Comparison of ENCODE assay signal across 40 cellular contexts in the genomic region with DNA sequence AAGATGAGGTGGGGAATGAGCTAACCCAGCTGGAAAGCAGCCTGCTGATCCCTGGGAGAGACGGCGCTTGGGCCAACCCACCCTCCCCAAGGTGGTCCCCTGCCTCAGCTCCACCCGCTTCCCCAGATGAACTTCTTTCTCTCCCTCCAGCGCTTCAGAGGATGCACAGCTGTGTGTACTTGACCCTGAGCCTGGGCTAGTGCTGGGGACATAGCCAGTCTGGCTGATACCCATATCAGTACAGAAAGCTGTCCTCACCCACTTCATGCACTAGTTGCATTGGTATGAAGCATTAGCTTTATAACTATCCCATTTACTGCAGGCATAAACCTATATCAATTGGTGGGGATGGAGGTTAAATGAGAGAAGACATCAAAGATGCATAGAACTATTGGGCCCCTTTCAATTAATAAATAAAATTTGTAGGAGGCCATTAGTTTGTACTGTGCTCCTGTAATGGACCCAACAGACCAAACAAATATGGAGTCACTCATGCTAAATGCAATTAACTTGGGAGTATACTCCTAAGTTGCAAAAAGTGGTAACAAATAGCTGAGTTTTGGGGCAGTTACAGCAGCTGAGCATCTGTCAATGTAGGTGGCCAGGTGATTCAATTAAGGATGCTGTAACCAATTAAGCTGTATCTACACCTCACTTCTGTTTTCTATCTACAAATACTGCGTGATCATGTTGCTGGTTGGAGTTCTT. TPM values are rescaled to one million over a fixed set of nuclear protein-coding genes. Genes with fewer than 3 reads are reported as not detected.
"Had no signal": no experiment of that assay in that cellular context is flagged by ENCODE, and none has a peak within 500 bp of the region (broad histone marks: within the 10 kb centered on the region; RNA-seq: fewer than 3 reads in every experiment).

No MANE protein-coding gene starts in this region.

- H3K4me3 ChIP-seq: esophagus squamous epithelium, gastroesophageal sphincter had no signal

- H3K27ac ChIP-seq: brain microvascular endothelial cell, epithelial cell of prostate, esophagus squamous epithelium, gastroesophageal sphincter, WERI-Rb-1 had no signal

- H3K9me3 Mint-ChIP-seq: activated B cell treated with CpG ODN at 0.5 μM for 24 hours; activated CD8-positive, alpha-beta T cell treated with anti-CD3 and anti-CD28 coated beads for 36 hours; activated T-cell treated with anti-CD3 and anti-CD28 coated beads, Interleukin-2, amount 50 U/mL, for 4 hours; activated T-helper 17 cell treated with anti-CD3 and anti-CD28 coated beads, Interleukin-2, amount 50 U/mL, for 72 hours; effector memory CD8-positive, alpha-beta T cell; T-helper 2 cell treated with Interferon-gamma antibody and Interleukin-4, amounts not matched to agents 5 μg/mL and 100 μg/mL, for 36 hours had no signal

- H3K4me1 Mint-ChIP-seq: activated B cell treated with CpG ODN at 0.5 μM for 24 hours; activated T-helper 17 cell treated with anti-CD3 and anti-CD28 coated beads, Interleukin-2, amount 50 U/mL, for 72 hours; T-helper 17 cell had no signal

- H3K4me1 ChIP-seq: esophagus squamous epithelium, gastroesophageal sphincter had no signal

- FAIRE-seq: astrocyte, bronchial epithelial cell, colon, endometrium, endothelial cell of umbilical vein had no signal

- H3K36me3 Mint-ChIP-seq: activated naive CD8-positive, alpha-beta T cell had no signal

- H3K4me3 Mint-ChIP-seq: activated B cell treated with CpG ODN at 0.5 μM for 24 hours; activated CD8-positive, alpha-beta T cell treated with anti-CD3 and anti-CD28 coated beads for 36 hours; activated naive CD8-positive, alpha-beta T cell; activated T-cell treated with anti-CD3 and anti-CD28 coated beads, Interleukin-2, amount 50 U/mL, for 4 hours; activated T-helper 17 cell treated with anti-CD3 and anti-CD28 coated beads, Interleukin-2, amount 50 U/mL, for 72 hours; effector memory CD8-positive, alpha-beta T cell; T-helper 17 cell; T-helper 2 cell treated with Interferon-gamma antibody and Interleukin-4, amounts not matched to agents 5 μg/mL and 100 μg/mL, for 36 hours had no signal

- ATAC-seq: activated CD4-positive, CD25-positive, alpha-beta regulatory T cell treated with anti-CD3 and anti-CD28 coated beads, Interleukin-2, amount 50 U/mL, for 24 hours; activated CD8-positive, alpha-beta T cell treated with anti-CD3 and anti-CD28 coated beads for 36 hours; activated T-cell treated with anti-CD3 and anti-CD28 coated beads, Interleukin-2, amount 50 U/mL, for 4 hours; activated T-helper 17 cell treated with anti-CD3 and anti-CD28 coated beads, Interleukin-2, amount 50 U/mL, for 72 hours; effector memory CD8-positive, alpha-beta T cell; gastroesophageal sphincter; T-helper 17 cell had no signal

- H3K9me3 ChIP-seq: esophagus squamous epithelium, gastroesophageal sphincter had no signal

- H3K27ac Mint-ChIP-seq: activated B cell treated with CpG ODN at 0.5 μM for 24 hours; activated CD8-positive, alpha-beta T cell treated with anti-CD3 and anti-CD28 coated beads for 36 hours; activated naive CD8-positive, alpha-beta T cell; activated T-helper 17 cell treated with anti-CD3 and anti-CD28 coated beads, Interleukin-2, amount 50 U/mL, for 72 hours; effector memory CD8-positive, alpha-beta T cell; T-helper 17 cell; T-helper 2 cell treated with Interferon-gamma antibody and Interleukin-4, amounts not matched to agents 5 μg/mL and 100 μg/mL, for 36 hours had no signal

- H3K27me3 Mint-ChIP-seq: activated CD8-positive, alpha-beta T cell treated with anti-CD3 and anti-CD28 coated beads for 36 hours had no signal

- DNase-seq: activated B cell treated with CpG ODN at 0.5 μM for 24 hours; activated CD4-positive, alpha-beta T cell treated with anti-CD3 and anti-CD28 coated beads for 48 hours; activated CD4-positive, alpha-beta T cell treated with anti-CD3 and anti-CD28 coated beads, Interleukin-2, amount 50 U/mL, for 1 hour; activated CD4-positive, alpha-beta T cell treated with anti-CD3 and anti-CD28 coated beads, Interleukin-2, amount 50 U/mL, for 48 hours; activated CD8-positive, alpha-beta memory T cell treated with anti-CD3 and anti-CD28 coated beads for 24 hours; activated CD8-positive, alpha-beta T cell treated with anti-CD3 and anti-CD28 coated beads for 36 hours; activated effector memory CD4-positive, alpha-beta T cell treated with Interleukin-2 at 50 U/mL for 16 hours; activated gamma-delta T cell treated with Interleukin-2 at 50 U/mL for 16 hours; activated naive CD4-positive, alpha-beta T cell treated with anti-CD3 and anti-CD28 coated beads, Interleukin-2, amount 50 U/mL, for 16 hours; activated naive CD4-positive, alpha-beta T cell treated with Interleukin-2 at 50 U/mL for 16 hours; activated T-cell treated with anti-CD3 and anti-CD28 coated beads, Interleukin-2, amount 50 U/mL, for 4 hours; amniotic stem cell; anterior cingulate cortex; brain microvascular endothelial cell; caudate nucleus; cortex of kidney; dermis blood vessel endothelial cell; effector CD4-positive, alpha-beta T cell; effector memory CD8-positive, alpha-beta T cell; esophagus squamous epithelium; foreskin melanocyte; T-helper 1 cell; T-helper 17 cell; T1000; WERI-Rb-1 had no signal

- H3K36me3 ChIP-seq: brain microvascular endothelial cell, esophagus squamous epithelium, gastroesophageal sphincter, WERI-Rb-1 had no signal

RNA-seq across cellular contexts. Expression of a gene that starts 34.7 kb away (rescaled TPM):
- total RNA-seq: activated B cell treated with CpG ODN at 0.5 μM for 24 hours; activated CD8-positive, alpha-beta T cell treated with anti-CD3 and anti-CD28 coated beads for 36 hours; activated T-cell treated with anti-CD3 and anti-CD28 coated beads, Interleukin-2, amount 50 U/mL, for 4 hours; activated T-helper 17 cell treated with anti-CD3 and anti-CD28 coated beads, Interleukin-2, amount 50 U/mL, for 72 hours; bronchial epithelial cell; chondrocyte; dermis blood vessel endothelial cell; endothelial cell of umbilical vein; fibroblast of lung; fibroblast of villous mesenchyme; glomerular endothelial cell; T-helper 17 cell had no signal
- polyA plus RNA-seq: endothelial cell of umbilical vein, fibroblast of lung had no signal
